In the genomic region with DNA sequence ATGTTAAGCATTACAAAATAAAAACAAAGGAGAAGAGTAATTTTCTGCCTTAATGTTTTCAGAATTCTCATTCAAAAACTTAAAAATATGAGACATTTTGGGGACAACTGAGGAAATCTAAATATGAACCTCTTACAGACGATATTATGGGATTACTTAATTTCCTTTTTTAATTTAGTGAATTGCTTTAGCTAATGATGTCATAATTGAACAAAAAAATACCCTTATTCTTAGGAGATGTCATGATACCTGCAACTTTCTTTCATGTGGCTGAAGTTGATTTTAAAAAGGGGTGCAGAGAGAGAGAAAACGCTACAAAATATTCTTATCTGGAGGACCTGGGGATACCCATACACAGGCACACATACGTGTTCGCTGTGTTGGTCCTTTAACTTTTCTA, we compare ENCODE assay signal across 18 cellular contexts.
"Had no signal": no experiment of that assay in that cellular context is flagged by ENCODE, and none has a peak within 500 bp of the region (broad histone marks: within the 10 kb centered on the region; RNA-seq: fewer than 3 reads in every experiment).

No MANE protein-coding gene starts in this region.

- H3K4me1 ChIP-seq: SJSA1 had no signal

- H3K4me3 ChIP-seq: MG63, SJSA1, SK-N-MC had no signal

- H3K36me3 ChIP-seq: MG63, SJSA1 had no signal

- H3K27ac ChIP-seq: KMS-11, SJSA1, SK-N-MC had no signal

- DNase-seq: IMR-90, MG63, NCI-H1092, NCI-H1436, NCI-H187, NCI-H2029, NCI-H2081 treated with DMSO at 0.1 percent for 48 hours, NCI-H2171, NCI-H226, NCI-H446, NCI-H510A, NCI-H524 treated with DMSO at 0.1 percent for 48 hours, NCI-H774, RPMI8226, SIG-M5 had no signal

- H3K9me3 ChIP-seq: MG63, SJSA1 had no signal
